In genomic region chr17:74354123-74354522, GRCh38 we compare ENCODE assay signal across 9 cellular contexts. TPM values are rescaled to one million over a fixed set of nuclear protein-coding genes. Genes with fewer than 3 reads are reported as not detected.
DNase-seq lines count a peak whose midpoint lies in the region; ATAC-seq and TF ChIP-seq lines count a peak whose summit lies in the region.
"Had no signal": no experiment of that assay in that cellular context is flagged by ENCODE, and none has a peak within 500 bp of the region (broad histone marks: within the 10 kb centered on the region; RNA-seq: fewer than 3 reads in every experiment).

No MANE protein-coding gene starts in this region.

- ATAC-seq in activated CD8-positive, alpha-beta T cell treated with anti-CD3 and anti-CD28 coated beads for 36 hours: peak; percentile 91
- ATAC-seq in GM21381 (IDR thresholded peaks at IDR 0.05; ENCODE audit: unreplicated experiment): no peak
- ATAC-seq in HG03432 (IDR thresholded peaks at IDR 0.05; ENCODE audit: unreplicated experiment): no peak

- CTCF ChIA-PET in activated CD8-positive, alpha-beta T cell treated with anti-CD3 and anti-CD28 coated beads for 36 hours (lab: Charles Lee): interaction anchor here (0.8 to 6.4 kb wide), 4 partner anchors 14 to 154 kb away, joined by 3 to 58 read pairs (median 18); partner anchors contain the start of gene GPR142

- H3K27ac Mint-ChIP-seq in activated CD8-positive, alpha-beta T cell treated with anti-CD3 and anti-CD28 coated beads for 36 hours: no peak overlapping the region

- DNase-seq in D341Med (ENCODE audit: low spot score) (peak; percentile 97), glomerular visceral epithelial cell (ENCODE audit: extremely low spot score) (peak; percentile 13), NCI-H2029 (lab: John Stamatoyannopoulos, UW) (no peak)
- DNase-seq in activated CD8-positive, alpha-beta T cell treated with anti-CD3 and anti-CD28 coated beads for 36 hours: peak; percentile 83
- peak; percentile 57 to 80 for DNase-seq in stimulated activated CD4-positive, alpha-beta T cell treated with anti-CD3 and anti-CD28 coated beads, Interleukin-2, amount 100 ng/mL, for 24 hours

- intact Hi-C loops in activated CD8-positive, alpha-beta T cell treated with anti-CD3 and anti-CD28 coated beads for 36 hours (cut with micrococcal nuclease): loop anchor here (5.0 to 10.0 kb wide), 2 partner anchors 52 to 139 kb away; partner anchors contain the start of gene TTYH2

- peak; percentile 73 for TF ChIP-seq CTCF in LNCAP (IDR thresholded peaks at IDR 0.05)
- TF ChIP-seq CTCF in activated CD8-positive, alpha-beta T cell treated with anti-CD3 and anti-CD28 coated beads for 36 hours (IDR thresholded peaks at IDR 0.05): peak; percentile 94

- POLR2A ChIA-PET in activated CD8-positive, alpha-beta T cell treated with anti-CD3 and anti-CD28 coated beads for 36 hours (lab: Charles Lee): no interaction called here

- peaks cover 55% of the 10 kb centered on the region for H3K27me3 Mint-ChIP-seq in activated CD8-positive, alpha-beta T cell treated with anti-CD3 and anti-CD28 coated beads for 36 hours

- no peak overlapping the region for H3K4me3 Mint-ChIP-seq in activated CD8-positive, alpha-beta T cell treated with anti-CD3 and anti-CD28 coated beads for 36 hours

- H3K9me3 Mint-ChIP-seq in activated CD8-positive, alpha-beta T cell treated with anti-CD3 and anti-CD28 coated beads for 36 hours: no peaks in the 10 kb centered on the region

- no peaks in the 10 kb centered on the region for H3K36me3 Mint-ChIP-seq in activated CD8-positive, alpha-beta T cell treated with anti-CD3 and anti-CD28 coated beads for 36 hours (ENCODE audit: low read depth)

- peaks cover 6% of the 10 kb centered on the region for H3K4me1 Mint-ChIP-seq in activated CD8-positive, alpha-beta T cell treated with anti-CD3 and anti-CD28 coated beads for 36 hours (ENCODE audit: low read depth)

RNA-seq across cellular contexts. Expression of gene BTBD17, which starts 7.5 kb away (rescaled TPM):
- total RNA-seq in activated CD8-positive, alpha-beta T cell treated with anti-CD3 and anti-CD28 coated beads for 36 hours: not detected
- total RNA-seq: thoracic aorta had no signal

RNA-seq across cellular contexts. Expression of gene GPR142, which starts 13.2 kb away (rescaled TPM):
- total RNA-seq in activated CD8-positive, alpha-beta T cell treated with anti-CD3 and anti-CD28 coated beads for 36 hours: not detected
- total RNA-seq: thoracic aorta had no signal

RNA-seq across cellular contexts. Expression of gene KIF19, which starts 28.1 kb away (rescaled TPM):
- under 1 TPM; 0.11 to 0.18 TPM for total RNA-seq in activated CD8-positive, alpha-beta T cell treated with anti-CD3 and anti-CD28 coated beads for 36 hours
